ENCODE assay signal across 11 cellular contexts in the genomic region with DNA sequence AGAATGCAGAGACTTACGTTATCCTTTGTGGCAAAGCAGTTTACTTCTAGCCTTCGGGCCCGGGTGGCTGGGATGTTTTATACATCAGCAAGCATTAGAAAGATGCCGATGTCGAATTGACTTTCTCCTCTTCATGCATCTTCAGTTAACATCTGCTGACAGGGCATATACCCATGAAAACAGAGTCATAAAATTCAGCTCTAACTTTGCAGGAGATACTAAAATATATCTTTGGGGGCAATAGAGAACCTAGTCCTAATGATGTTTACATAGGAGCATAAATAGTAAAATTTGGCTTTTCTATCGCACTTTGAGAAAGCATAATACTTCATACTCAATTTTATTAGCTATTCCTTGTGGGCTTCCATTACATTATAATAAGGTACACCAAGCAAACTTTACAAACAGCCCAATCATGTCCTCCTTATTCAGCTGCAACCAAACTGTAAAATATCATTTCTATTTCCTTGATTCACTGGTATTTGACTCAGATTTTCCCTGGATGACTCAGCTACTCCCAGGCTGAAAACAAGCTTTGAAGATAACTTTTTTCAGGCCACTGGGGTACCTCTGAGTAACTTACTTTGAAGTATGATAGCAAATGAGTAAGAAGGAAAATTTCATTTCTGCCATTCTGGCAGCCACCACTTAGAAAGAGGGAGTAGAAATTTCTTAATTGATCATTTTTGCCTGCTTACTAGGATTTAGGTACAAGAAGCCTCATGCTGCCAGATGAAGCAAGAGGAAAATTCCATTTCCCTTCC.
A peak's percentile ranks its signal among the peaks of the same experiment; 100 is the strongest.
DNase-seq lines count a peak whose midpoint lies in the region; TF ChIP-seq lines count a peak whose summit lies in the region.
"Had no signal": no experiment of that assay in that cellular context is flagged by ENCODE, and none has a peak within 500 bp of the region (broad histone marks: within the 10 kb centered on the region; RNA-seq: fewer than 3 reads in every experiment).

No MANE protein-coding gene starts in this region.

- peaks cover 12% of the 10 kb centered on the region for H3K9me3 Mint-ChIP-seq in osteocyte (ENCODE audit: unreplicated experiment)
- H3K9me3 Mint-ChIP-seq: T-helper 1 cell treated with Interleukin-12 subunit alpha and Interleukin-12 subunit beta and Interleukin-4 antibody, amounts not matched to agents 30 μg/mL and 1 μg/mL, for 36 hours had no signal

- POLR2A ChIA-PET in GM10248 (lab: Yijun Ruan, JAX), result no interaction called here

- CTCF ChIA-PET in GM10248 (lab: Yijun Ruan, JAX), result no interaction called here

- peak; percentile 90 for DNase-seq in ELR (ENCODE audit: low read depth)
- DNase-seq in NCI-H226, result peak; percentile 91
- DNase-seq in dermis blood vessel endothelial cell, result peak; percentile 82
- DNase-seq in osteocyte (ENCODE audit: extremely low spot score, unreplicated experiment), result no peak
- no peak for DNase-seq in colonic mucosa
- DNase-seq in ascending aorta (ENCODE audit: low spot score in 2 of 2), result no peak
- no peak for DNase-seq in GM10248 (ENCODE audit: extremely low spot score)
- no peak for DNase-seq in anterior cingulate cortex (lab: John Stamatoyannopoulos, UW)
- DNase-seq: gastrocnemius medialis, naive B cell had no signal

- H3K27ac ChIP-seq in colonic mucosa, result no peak overlapping the region
- H3K27ac ChIP-seq in ascending aorta, result no peak overlapping the region
- H3K27ac ChIP-seq: gastrocnemius medialis had no signal

- H3K36me3 ChIP-seq in colonic mucosa, result no peaks in the 10 kb centered on the region
- H3K36me3 ChIP-seq in ascending aorta, result no peaks in the 10 kb centered on the region
- H3K36me3 ChIP-seq: gastrocnemius medialis had no signal

- TF ChIP-seq CTCF in osteocyte (IDR thresholded peaks at IDR 0.05) (no peak), colonic mucosa (IDR thresholded peaks at IDR 0.05) (no peak), ascending aorta (IDR thresholded peaks at IDR 0.05) (no peak), GM10248 (IDR thresholded peaks at IDR 0.05; ENCODE audit: control extremely low read depth, extremely low read depth, low read depth, missing control alignments) (no peak)

- H3K27me3 ChIP-seq in colonic mucosa (no peaks in the 10 kb centered on the region), ascending aorta (no peaks in the 10 kb centered on the region)
- H3K27me3 ChIP-seq: gastrocnemius medialis had no signal

- H3K27ac Mint-ChIP-seq in osteocyte (ENCODE audit: unreplicated experiment), result peak overlapping the region; percentile 29
- H3K27ac Mint-ChIP-seq: naive B cell; T-helper 1 cell treated with Interleukin-12 subunit alpha and Interleukin-12 subunit beta and Interleukin-4 antibody, amounts not matched to agents 30 μg/mL and 1 μg/mL, for 36 hours had no signal

- intact Hi-C loops in colonic mucosa (cut with DNase I) (no loop called here), ascending aorta (cut with DNase I) (no loop called here)

- H3K4me1 ChIP-seq in colonic mucosa (no peaks in the 10 kb centered on the region), ascending aorta (no peaks in the 10 kb centered on the region)
- H3K4me1 ChIP-seq: gastrocnemius medialis had no signal

- H3K9ac ChIP-seq in colonic mucosa (ENCODE audit: low read depth in 2 of 2, low read length in 2 of 2), result no peak overlapping the region

- H3K9me3 ChIP-seq in colonic mucosa (no peaks in the 10 kb centered on the region), ascending aorta (no peaks in the 10 kb centered on the region)
- H3K9me3 ChIP-seq: gastrocnemius medialis had no signal

- peaks cover 16% of the 10 kb centered on the region for H3K4me1 Mint-ChIP-seq in osteocyte (ENCODE audit: unreplicated experiment)
- H3K4me1 Mint-ChIP-seq: naive B cell had no signal

- no peak overlapping the region for H3K4me3 Mint-ChIP-seq in osteocyte (ENCODE audit: unreplicated experiment)
- H3K4me3 Mint-ChIP-seq: naive B cell; T-helper 1 cell treated with Interleukin-12 subunit alpha and Interleukin-12 subunit beta and Interleukin-4 antibody, amounts not matched to agents 30 μg/mL and 1 μg/mL, for 36 hours had no signal

- no peak overlapping the region for H3K4me3 ChIP-seq in colonic mucosa
- H3K4me3 ChIP-seq in ascending aorta, result no peak overlapping the region
- H3K4me3 ChIP-seq: gastrocnemius medialis had no signal

- no peaks in the 10 kb centered on the region for H3K36me3 Mint-ChIP-seq in osteocyte (ENCODE audit: unreplicated experiment)
- H3K36me3 Mint-ChIP-seq: naive B cell had no signal

- no peaks in the 10 kb centered on the region for H3K27me3 Mint-ChIP-seq in osteocyte (ENCODE audit: unreplicated experiment)
- H3K27me3 Mint-ChIP-seq: naive B cell had no signal

Comparison
In these comparisons a context has a peak if more than half of its experiments do, and no peak if none do; other contexts are left out.
1. DNase-seq: peak in ELR (single experiment), NCI-H226 (single experiment) and dermis blood vessel endothelial cell (single experiment); none in osteocyte (single experiment), colonic mucosa (single experiment), ascending aorta (0 of 2), GM10248 (single experiment) and anterior cingulate cortex (0 of 58).